8 cellular contexts compared by ENCODE assay signal in genomic region chr2:168049609-168050008, GRCh38.
"Had no signal": no experiment of that assay in that cellular context is flagged by ENCODE, and none has a peak within 500 bp of the region (broad histone marks: within the 10 kb centered on the region; RNA-seq: fewer than 3 reads in every experiment).

No MANE protein-coding gene starts in this region.

- H3K4me1 ChIP-seq: HAP-1 had no signal

- H3K36me3 ChIP-seq: HAP-1 had no signal

- DNase-seq: HFFc6, IMR-90 had no signal

- ATAC-seq: HCT116 had no signal

- FAIRE-seq: H54, HTR-8/SVneo, K562 had no signal

- H3K4me3 ChIP-seq: GM23338, HAP-1, K562 had no signal

- H3K4me3 Mint-ChIP-seq: GM23338, HFFc6 had no signal

- H3K27ac Mint-ChIP-seq: GM23338, HFFc6 had no signal

- H3K9me3 Mint-ChIP-seq: GM23338, HFFc6 had no signal

- H3K9me3 ChIP-seq: HAP-1 had no signal
